ENCODE assay signal across 19 cellular contexts in genomic region chr13:103356226-103356864, GRCh38.
A peak's percentile ranks its signal among the peaks of the same experiment; 100 is the strongest.
DNase-seq lines count a peak whose midpoint lies in the region; ATAC-seq lines count a peak whose summit lies in the region.
"Had no signal": no experiment of that assay in that cellular context is flagged by ENCODE, and none has a peak within 500 bp of the region (broad histone marks: within the 10 kb centered on the region; RNA-seq: fewer than 3 reads in every experiment).

No MANE protein-coding gene starts in this region.

- no peak overlapping the region for H3K4me3 Mint-ChIP-seq in natural killer cell treated with Interleukin-12 subunit alpha and Interleukin-12 subunit beta and Interleukin-15 and Interleukin-18, amount 100 ng/mL, for 72 hours
- H3K4me3 Mint-ChIP-seq: B cell; CD4-positive, alpha-beta T cell; CD8-positive, alpha-beta T cell had no signal

- no peak overlapping the region for H4K91ac ChIP-seq in trophoblast cell (ENCODE audit: low read depth, low read length)

- no peak overlapping the region for H2BK15ac ChIP-seq in mesendoderm (replicated peaks; ENCODE audit: low read depth)

- no peak for ATAC-seq in natural killer cell treated with Interleukin-12 subunit alpha and Interleukin-12 subunit beta and Interleukin-15 and Interleukin-18, amount 100 ng/mL, for 72 hours
- ATAC-seq: A549; CD8-positive, alpha-beta T cell had no signal

- H3K36me3 Mint-ChIP-seq in natural killer cell treated with Interleukin-12 subunit alpha and Interleukin-12 subunit beta and Interleukin-15 and Interleukin-18, amount 100 ng/mL, for 72 hours: peaks cover 5% of the 10 kb centered on the region
- H3K36me3 Mint-ChIP-seq: CD8-positive, alpha-beta T cell had no signal

- no peak overlapping the region for H4K12ac ChIP-seq in trophoblast cell (ENCODE audit: low read depth, low read length)

- H4K5ac ChIP-seq in mesendoderm (ENCODE audit: low read length): no peak overlapping the region

- H3K36me3 ChIP-seq in mesendoderm (ENCODE audit: control insufficient read depth, insufficient read depth, low read length) (no peaks in the 10 kb centered on the region), trophoblast cell (ENCODE audit: control insufficient read depth in 1 of 2, insufficient read depth in 2 of 2, low read length in 2 of 2) (no peaks in the 10 kb centered on the region)
- H3K36me3 ChIP-seq: BLaER1 treated with 17β-estradiol and CSF1 and Interleukin-3, amounts not matched to agents 10 nM and 100 nM had no signal

- H3K4ac ChIP-seq in mesendoderm (ENCODE audit: low read depth, low read length): no peak overlapping the region
- no peak overlapping the region for H3K4ac ChIP-seq in trophoblast cell (ENCODE audit: low read depth, low read length)

- no peaks in the 10 kb centered on the region for H3K4me1 Mint-ChIP-seq in natural killer cell treated with Interleukin-12 subunit alpha and Interleukin-12 subunit beta and Interleukin-15 and Interleukin-18, amount 100 ng/mL, for 72 hours (ENCODE audit: low read depth in 2 of 2)
- H3K4me1 Mint-ChIP-seq: B cell had no signal

- DNase-seq in NCI-H146 (lab: John Stamatoyannopoulos, UW) (peak; percentile 25), NCI-H146 treated with DMSO at 0.1 percent for 48 hours (lab: John Stamatoyannopoulos, UW; ENCODE audit: unreplicated experiment) (no peak), mesendoderm (peak; percentile 52), trophoblast cell (peak; percentile 18 to 83), NCI-H345 treated with DMSO at 0.1 percent for 48 hours (lab: John Stamatoyannopoulos, UW; ENCODE audit: unreplicated experiment) (no peak), OCI-M1 (lab: John Stamatoyannopoulos, UW) (no peak)
- DNase-seq in natural killer cell treated with Interleukin-12 subunit alpha and Interleukin-12 subunit beta and Interleukin-15 and Interleukin-18, amount 100 ng/mL, for 72 hours (ENCODE audit: low spot score): no peak
- DNase-seq: AML-193; Caco-2; Calu3; CD4-positive, alpha-beta T cell; CD8-positive, alpha-beta T cell; DMS79 treated with DMSO at 0.1 percent for 48 hours; GF-D8 had no signal

- no CpG with 5 or more reads among the region's 6 CpGs for WGBS in mesendoderm (ENCODE audit: extremely low coverage, insufficient coverage, low lambda C conversion rate)
- WGBS in trophoblast cell (ENCODE audit: extremely low coverage, insufficient coverage, insufficient read length): no CpG with 5 or more reads among the region's 6 CpGs

- H3K27ac ChIP-seq in mesendoderm (ENCODE audit: low read depth, low read length) (no peak overlapping the region), trophoblast cell (ENCODE audit: low read depth, low read length) (no peak overlapping the region)
- H3K27ac ChIP-seq: 22Rv1; A549; BLaER1 treated with 17β-estradiol and CSF1 and Interleukin-3, amounts not matched to agents 10 nM and 100 nM; C4-2B had no signal

- H2BK5ac ChIP-seq in mesendoderm (ENCODE audit: low read length): no peak overlapping the region
- no peak overlapping the region for H2BK5ac ChIP-seq in trophoblast cell (ENCODE audit: low read depth, low read length, poor library complexity)

- H2AK5ac ChIP-seq in mesendoderm (ENCODE audit: low read length): no peak overlapping the region
- no peak overlapping the region for H2AK5ac ChIP-seq in trophoblast cell (ENCODE audit: low read length)

- H3K18ac ChIP-seq in mesendoderm (ENCODE audit: low read length): no peak overlapping the region
- no peak overlapping the region for H3K18ac ChIP-seq in trophoblast cell (ENCODE audit: low read length)

- H3K23ac ChIP-seq in mesendoderm (ENCODE audit: low read length) (no peak overlapping the region), trophoblast cell (ENCODE audit: low read length) (no peak overlapping the region)

- no peak overlapping the region for H3K27ac Mint-ChIP-seq in natural killer cell treated with Interleukin-12 subunit alpha and Interleukin-12 subunit beta and Interleukin-15 and Interleukin-18, amount 100 ng/mL, for 72 hours
- H3K27ac Mint-ChIP-seq: B cell; CD4-positive, alpha-beta T cell; CD8-positive, alpha-beta T cell had no signal

- no peaks in the 10 kb centered on the region for H3K27me3 Mint-ChIP-seq in natural killer cell treated with Interleukin-12 subunit alpha and Interleukin-12 subunit beta and Interleukin-15 and Interleukin-18, amount 100 ng/mL, for 72 hours
- H3K27me3 Mint-ChIP-seq: B cell; CD4-positive, alpha-beta T cell had no signal

- no peaks in the 10 kb centered on the region for H3K27me3 ChIP-seq in mesendoderm (ENCODE audit: insufficient read depth, low read length, poor library complexity)
- H3K27me3 ChIP-seq in trophoblast cell (ENCODE audit: insufficient read depth, low read length): no peaks in the 10 kb centered on the region
- H3K27me3 ChIP-seq: BLaER1 treated with 17β-estradiol and CSF1 and Interleukin-3, amounts not matched to agents 10 nM and 100 nM had no signal

- no peak overlapping the region for H3K4me3 ChIP-seq in mesendoderm (ENCODE audit: low read length)
- H3K4me3 ChIP-seq in trophoblast cell (ENCODE audit: low read depth, low read length): no peak overlapping the region
- H3K4me3 ChIP-seq: A549; BLaER1 treated with 17β-estradiol and CSF1 and Interleukin-3, amounts not matched to agents 10 nM and 100 nM had no signal

- H2BK12ac ChIP-seq in trophoblast cell (ENCODE audit: low read length): no peak overlapping the region

- no peak overlapping the region for H2AFZ ChIP-seq in trophoblast cell (ENCODE audit: insufficient read depth, low read length, poor library complexity)

- no peaks in the 10 kb centered on the region for H3K79me1 ChIP-seq in mesendoderm (ENCODE audit: low read length)
- peaks cover 4% of the 10 kb centered on the region for H3K79me1 ChIP-seq in trophoblast cell (ENCODE audit: low read length)

- no peaks in the 10 kb centered on the region for H3K9me3 ChIP-seq in trophoblast cell (ENCODE audit: insufficient read depth, low read depth, low read length)
- H3K9me3 ChIP-seq: A549; BLaER1 treated with 17β-estradiol and CSF1 and Interleukin-3, amounts not matched to agents 10 nM and 100 nM; Caco-2 had no signal

- H3K9ac ChIP-seq in mesendoderm (ENCODE audit: low read length): no peak overlapping the region
- no peak overlapping the region for H3K9ac ChIP-seq in trophoblast cell (ENCODE audit: low read length)
- H3K9ac ChIP-seq: BLaER1 treated with 17β-estradiol and CSF1 and Interleukin-3, amounts not matched to agents 10 nM and 100 nM had no signal

- H3K4me1 ChIP-seq in mesendoderm (ENCODE audit: control insufficient read depth, low read depth, low read length) (peaks cover 2% of the 10 kb centered on the region), trophoblast cell (ENCODE audit: control insufficient read depth in 1 of 2, insufficient read depth in 2 of 2, low read length in 2 of 2) (peaks cover 5 to 6% of the 10 kb centered on the region in 2 experiments)
- H3K4me1 ChIP-seq: A549; BLaER1 treated with 17β-estradiol and CSF1 and Interleukin-3, amounts not matched to agents 10 nM and 100 nM had no signal

- no peaks in the 10 kb centered on the region for H3K79me2 ChIP-seq in mesendoderm (ENCODE audit: control insufficient read depth, insufficient read depth, low read length)
- H3K79me2 ChIP-seq in trophoblast cell (ENCODE audit: control insufficient read depth, insufficient read depth, low read length, poor library complexity): no peaks in the 10 kb centered on the region

- no peak overlapping the region for H3K56ac ChIP-seq in mesendoderm (ENCODE audit: low read length)

- H2BK120ac ChIP-seq in mesendoderm (ENCODE audit: low read depth, low read length) (no peak overlapping the region), trophoblast cell (ENCODE audit: insufficient read depth, low read length, poor library complexity) (no peak overlapping the region)

- H3K9me3 Mint-ChIP-seq in natural killer cell treated with Interleukin-12 subunit alpha and Interleukin-12 subunit beta and Interleukin-15 and Interleukin-18, amount 100 ng/mL, for 72 hours: peaks cover 12% of the 10 kb centered on the region

- H3K14ac ChIP-seq in trophoblast cell (ENCODE audit: low read length): no peak overlapping the region

- H3K4me2 ChIP-seq in mesendoderm (ENCODE audit: low read length) (no peak overlapping the region), trophoblast cell (ENCODE audit: low read length) (no peak overlapping the region)
- H3K4me2 ChIP-seq: A549; BLaER1 treated with 17β-estradiol and CSF1 and Interleukin-3, amounts not matched to agents 10 nM and 100 nM had no signal

- H4K8ac ChIP-seq in mesendoderm (ENCODE audit: low read depth, low read length): no peak overlapping the region
- no peak overlapping the region for H4K8ac ChIP-seq in trophoblast cell (ENCODE audit: low read depth, low read length)

Comparison
In these comparisons a context has a peak if more than half of its experiments do, and no peak if none do; other contexts are left out.
1. DNase-seq: peak in NCI-H146 (single experiment), mesendoderm (single experiment) and trophoblast cell (2 of 2); none in NCI-H146 treated with DMSO at 0.1 percent for 48 hours (single experiment), NCI-H345 treated with DMSO at 0.1 percent for 48 hours (single experiment), natural killer cell treated with Interleukin-12 subunit alpha and Interleukin-12 subunit beta and Interleukin-15 and Interleukin-18, amount 100 ng/mL, for 72 hours (single experiment) and OCI-M1 (single experiment).